ENCODE assay signal across 21 cellular contexts in the genomic region with DNA sequence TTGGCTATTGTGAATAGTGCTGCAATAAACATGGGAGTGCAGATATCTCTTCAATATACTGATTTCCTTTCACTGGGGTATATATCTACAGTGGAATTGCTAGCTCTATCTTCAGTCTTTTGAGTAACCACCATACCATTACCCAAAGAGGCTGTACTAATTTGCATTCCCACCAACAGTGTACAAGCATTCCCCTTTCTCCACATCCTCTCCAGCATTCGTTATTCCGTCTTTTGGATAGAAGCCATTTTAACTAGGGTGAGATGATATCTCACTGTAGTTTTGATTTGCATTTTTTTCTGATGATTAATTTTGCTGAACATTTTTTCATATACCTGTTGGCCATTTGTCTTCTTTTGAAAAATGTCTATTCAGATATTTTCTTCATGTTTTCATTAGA.
"Had no signal": no experiment of that assay in that cellular context is flagged by ENCODE, and none has a peak within 500 bp of the region (broad histone marks: within the 10 kb centered on the region; RNA-seq: fewer than 3 reads in every experiment).

No MANE protein-coding gene starts in this region.

- DNase-seq: Karpas-422, KG1, MV-4-11, NCI-H1048, NCI-H1105, NCI-H1417, NCI-H1436 treated with DMSO at 0.1 percent for 48 hours, NCI-H1694, NCI-H187 treated with DMSO at 0.1 percent for 48 hours, NCI-H2081, NCI-H2107, NCI-H2227 treated with DMSO at 0.1 percent for 48 hours, NCI-H446, NCI-H510A, NCI-H524 treated with DMSO at 0.1 percent for 48 hours, NCI-H69, NCI-H774, Right ventricle myocardium superior, RPMI8226, SIG-M5, T-helper 2 cell had no signal
